ENCODE assay signal across 1 cellular context in genomic region chr1:92749024-92749634, GRCh38.
A peak's percentile ranks its signal among the peaks of the same experiment; 100 is the strongest.
TF ChIP-seq lines count a peak whose summit lies in the region.

No MANE protein-coding gene starts in this region.

TF ChIP-seq in HepG2, 621 proteins besides CTCF, POLR2A, EP300 and RAD21 (continued from another document):
- TF ChIP-seq AKNA (CRISPR knock-in tag; IDR thresholded peaks at IDR 0.05; ENCODE audit: borderline replicate concordance) = no peak
- TF ChIP-seq POLR2AphosphoS5 (IDR thresholded peaks at IDR 0.05; ENCODE audit: low read depth, low read length) = no peak
- TF ChIP-seq MZF1 (CRISPR knock-in tag; IDR thresholded peaks at IDR 0.05; ENCODE audit: borderline replicate concordance) = no peak
- no peak for TF ChIP-seq KDM3A (CRISPR knock-in tag; IDR thresholded peaks at IDR 0.05; ENCODE audit: low read depth)
- no peak for TF ChIP-seq PRMT3 (CRISPR knock-in tag; IDR thresholded peaks at IDR 0.05; ENCODE audit: borderline replicate concordance, low read depth)
- no peak for TF ChIP-seq ZBTB10 (CRISPR knock-in tag; IDR thresholded peaks at IDR 0.05; ENCODE audit: borderline replicate concordance)
- no peak for TF ChIP-seq BCL3 (CRISPR knock-in tag; IDR thresholded peaks at IDR 0.05)
- TF ChIP-seq THAP11 (CRISPR knock-in tag; IDR thresholded peaks at IDR 0.05) = peak; percentile 20; the same call in 1 of the 2 replicates
- TF ChIP-seq ZHX2 (IDR thresholded peaks at IDR 0.05; ENCODE audit: low read depth) = no peak
- TF ChIP-seq ZHX2 (CRISPR knock-in tag; IDR thresholded peaks at IDR 0.05; ENCODE audit: borderline replicate concordance) = no peak
- no peak for TF ChIP-seq MTF2 (CRISPR knock-in tag; IDR thresholded peaks at IDR 0.05; ENCODE audit: borderline replicate concordance)
- TF ChIP-seq HMG20B (CRISPR knock-in tag; conservative IDR thresholded peaks at IDR 0.05) = no peak
- TF ChIP-seq ISL2 (CRISPR knock-in tag; IDR thresholded peaks at IDR 0.05) = no peak
- TF ChIP-seq ZNF225 (CRISPR knock-in tag; IDR thresholded peaks at IDR 0.05) = no peak
- TF ChIP-seq HOXA5 (CRISPR knock-in tag; IDR thresholded peaks at IDR 0.05) = no peak
- TF ChIP-seq ELF3 (CRISPR knock-in tag; IDR thresholded peaks at IDR 0.05) = peak; percentile 43; the same call in 1 of the 2 replicates
- TF ChIP-seq NCOA2 (CRISPR knock-in tag; IDR thresholded peaks at IDR 0.05) = no peak
- peak; percentile 60 for TF ChIP-seq STAG1 (CRISPR knock-in tag; IDR thresholded peaks at IDR 0.05)
- no peak for TF ChIP-seq LBX2 (CRISPR knock-in tag; IDR thresholded peaks at IDR 0.05; ENCODE audit: borderline replicate concordance)
